ENCODE assay signal across 8 cellular contexts in genomic region chr20:17966432-17967312, GRCh38. TPM values are rescaled to one million over a fixed set of nuclear protein-coding genes. Genes with fewer than 3 reads are reported as not detected.
DNase-seq lines count a peak whose midpoint lies in the region; ATAC-seq and TF ChIP-seq lines count a peak whose summit lies in the region.

No MANE protein-coding gene starts in this region.

- TF ChIP-seq CTCF in BE2C (IDR thresholded peaks at IDR 0.05; ENCODE audit: low read depth, low read length), result peak; percentile 20; the same call in 1 of the 2 replicates
- TF ChIP-seq CTCF in SK-N-SH (IDR thresholded peaks at IDR 0.05), result peak; percentile 44; the same call in 1 of the 2 replicates
- peak; percentile 32 for TF ChIP-seq CTCF in epithelial cell of esophagus (IDR thresholded peaks at IDR 0.05; ENCODE audit: insufficient read depth, low read depth, low read length, missing control alignments)

- no peak overlapping the region for H2BK5ac ChIP-seq in neuronal stem cell (ENCODE audit: low read length)

- no peak for TF ChIP-seq RAD21 in SK-N-SH (IDR thresholded peaks at IDR 0.05; ENCODE audit: low read length)

- no peak overlapping the region for H4K8ac ChIP-seq in neuronal stem cell (ENCODE audit: low read depth, low read length)

- CTCF ChIA-PET in SK-N-SH (lab: Yijun Ruan, JAX), result interaction anchor here (0.7 to 3.5 kb wide), 8 partner anchors 8 to 32 kb away, joined by 3 to 16 read pairs (median 6); no protein-coding TSS in a partner anchor

- H3K27ac ChIP-seq in SK-N-SH (ENCODE audit: low read depth in 2 of 2, low read length in 1 of 2) (peak overlapping the region; percentile 96 to 100), neuronal stem cell (replicated peaks; ENCODE audit: low read length) (no peak overlapping the region)

- H3K79me2 ChIP-seq in SK-N-SH (ENCODE audit: insufficient read depth), result peaks cover 92% of the 10 kb centered on the region

- H3K9ac ChIP-seq in SK-N-SH, result peak overlapping the region; percentile 97
- no peak overlapping the region for H3K9ac ChIP-seq in neuronal stem cell (ENCODE audit: low read depth, low read length, poor library complexity)

- H3F3A ChIP-seq in SK-N-SH (replicated peaks; ENCODE audit: insufficient read depth), result peaks cover 23% of the 10 kb centered on the region

- no peaks in the 10 kb centered on the region for H3K9me3 ChIP-seq in BE2C
- H3K9me3 ChIP-seq in HAP-1, result no peaks in the 10 kb centered on the region
- no peaks in the 10 kb centered on the region for H3K9me3 ChIP-seq in SK-N-SH
- no peaks in the 10 kb centered on the region for H3K9me3 ChIP-seq in neuronal stem cell (replicated peaks in 1 of 2; ENCODE audit: control insufficient read depth in 2 of 2, insufficient read depth in 1 of 2, low read depth in 1 of 2, low read length in 2 of 2)

- H3K4me2 ChIP-seq in SK-N-SH, result peak overlapping the region; percentile 73
- H3K4me2 ChIP-seq in neuronal stem cell (ENCODE audit: insufficient read depth, low read length, poor library complexity, severe bottlenecking), result peak overlapping the region; percentile 43

- H2BK12ac ChIP-seq in neuronal stem cell (ENCODE audit: low read length), result no peak overlapping the region

- DNase-seq in BE2C, result no peak
- DNase-seq in HAP-1 (ENCODE audit: low spot score in 2 of 2), result peak in 1 of 2 experiments; percentile 50
- peak; percentile 55 for DNase-seq in SK-N-SH
- peak; percentile 46 for DNase-seq in epithelial cell of esophagus (ENCODE audit: low read depth)
- DNase-seq in neuronal stem cell (ENCODE audit: low spot score), result no peak
- no peak for DNase-seq in stimulated activated CD4-positive, alpha-beta T cell treated with anti-CD3 and anti-CD28 coated beads, Interleukin-4, amount 100 ng/mL, for 4 hours
- no peak for DNase-seq in foreskin melanocyte

- no peak overlapping the region for H3K14ac ChIP-seq in neuronal stem cell (ENCODE audit: low read length)

- no peak overlapping the region for H2BK15ac ChIP-seq in neuronal stem cell (ENCODE audit: low read length)

- H4K20me1 ChIP-seq in SK-N-SH (ENCODE audit: insufficient read depth), result peaks cover 52% of the 10 kb centered on the region

- no peak overlapping the region for H3K4ac ChIP-seq in neuronal stem cell (ENCODE audit: low read length)

- peak overlapping the region; percentile 84 for H3K4me3 ChIP-seq in BE2C (ENCODE audit: low read depth, low read length)
- H3K4me3 ChIP-seq in HAP-1, result peak overlapping the region; percentile 92
- peak overlapping the region; percentile 74 to 99 for H3K4me3 ChIP-seq in SK-N-SH (ENCODE audit: low read depth in 2 of 2, low read length in 1 of 2)
- H3K4me3 ChIP-seq in epithelial cell of esophagus (ENCODE audit: low read length), result peak overlapping the region; percentile 84
- H3K4me3 ChIP-seq in neuronal stem cell (ENCODE audit: low read length in 2 of 2), result peak overlapping the region; percentile 36 to 66

- H4K91ac ChIP-seq in neuronal stem cell (ENCODE audit: low read depth, low read length, poor library complexity), result no peak overlapping the region

- H2AK5ac ChIP-seq in neuronal stem cell (ENCODE audit: low read depth, low read length), result no peak overlapping the region

- H3K36me3 ChIP-seq in BE2C (peaks cover 56% of the 10 kb centered on the region), HAP-1 (replicated peaks) (peaks cover 55% of the 10 kb centered on the region), SK-N-SH (replicated peaks in 1 of 2; ENCODE audit: control insufficient read depth in 1 of 2, insufficient read depth in 2 of 2, low read length in 1 of 2) (peaks cover 9 to 19% of the 10 kb centered on the region in 2 experiments), neuronal stem cell (replicated peaks in 1 of 2; ENCODE audit: control insufficient read depth in 2 of 2, insufficient read depth in 2 of 2, low read length in 2 of 2) (peaks cover 0 to 67% of the 10 kb centered on the region in 2 donors)

- H2AFZ ChIP-seq in SK-N-SH (ENCODE audit: low read depth) (no peak overlapping the region), neuronal stem cell (ENCODE audit: low read length) (no peak overlapping the region)

- no peak for ATAC-seq in GM21390 (IDR thresholded peaks at IDR 0.05; ENCODE audit: unreplicated experiment)

- POLR2A ChIA-PET in SK-N-SH (lab: Yijun Ruan, JAX), result interaction anchor here (1.1 kb wide), 1 partner anchor 622 kb away, joined by 3 read pairs; the partner anchor contains the start of gene DTD1

- H3K27me3 ChIP-seq in BE2C (no peaks in the 10 kb centered on the region), HAP-1 (ENCODE audit: low read depth) (no peaks in the 10 kb centered on the region), SK-N-SH (ENCODE audit: insufficient read depth) (no peaks in the 10 kb centered on the region), neuronal stem cell (ENCODE audit: control insufficient read depth in 3 of 3, insufficient read depth in 3 of 3, low read depth in 1 of 3, low read length in 3 of 3) (no peaks in the 10 kb centered on the region)

- H3K9me2 ChIP-seq in SK-N-SH, result no peaks in the 10 kb centered on the region

- H3K79me1 ChIP-seq in neuronal stem cell (ENCODE audit: low read depth, low read length), result peaks cover 3% of the 10 kb centered on the region

- no peak for TF ChIP-seq EP300 in SK-N-SH (IDR thresholded peaks at IDR 0.05; ENCODE audit: borderline replicate concordance in 1 of 2, low read depth in 1 of 2, low read length in 1 of 2)

- in situ Hi-C loops in HAP-1 (cut with MboI; ENCODE audit: low sequenced_read_pairs), result no loop called here

- H3K18ac ChIP-seq in neuronal stem cell (ENCODE audit: low read length), result no peak overlapping the region

- H3K4me1 ChIP-seq in BE2C, result peaks cover 17% of the 10 kb centered on the region; the same call in 1 of the 2 replicates
- peaks cover 34% of the 10 kb centered on the region for H3K4me1 ChIP-seq in HAP-1
- peaks cover 23 to 26% of the 10 kb centered on the region in 2 experiments; a peak in 3 of 4 replicates for H3K4me1 ChIP-seq in SK-N-SH (ENCODE audit: control insufficient read depth in 1 of 2, insufficient read depth in 2 of 2, low read depth in 1 of 2, low read length in 1 of 2)
- H3K4me1 ChIP-seq in neuronal stem cell (ENCODE audit: control insufficient read depth in 2 of 2, insufficient read depth in 1 of 2, low read depth in 1 of 2, low read length in 2 of 2), result peaks cover 5 to 12% of the 10 kb centered on the region in 2 donors

- H2BK120ac ChIP-seq in neuronal stem cell (ENCODE audit: low read depth, low read length), result no peak overlapping the region

- WGBS in SK-N-SH (ENCODE audit: low lambda C conversion rate), result 11% methylated on average over 9 of the region's 9 CpGs
- WGBS in neuronal stem cell (ENCODE audit: extremely low coverage in 2 of 2, insufficient read length in 2 of 2, insufficient replicate concordance in 1 of 2), 2 donors, result no CpG with 5 or more reads among the region's 9 CpGs

- no peak overlapping the region for H3K23ac ChIP-seq in neuronal stem cell (ENCODE audit: low read depth, low read length, poor library complexity)

TF ChIP-seq in SK-N-SH, 30 proteins besides CTCF, POLR2A, EP300 and RAD21:
- TF ChIP-seq FOXM1 (IDR thresholded peaks at IDR 0.05; ENCODE audit: low read depth) (no peak), ZBTB33 (IDR thresholded peaks at IDR 0.05; ENCODE audit: borderline replicate concordance, low read depth) (no peak), TCF12 (IDR thresholded peaks at IDR 0.05) (no peak), FOSL2 (IDR thresholded peaks at IDR 0.05; ENCODE audit: borderline replicate concordance, low read depth) (no peak), GABPA (IDR thresholded peaks at IDR 0.05; ENCODE audit: low read depth) (no peak), EZH2phosphoT487 (IDR thresholded peaks at IDR 0.05; ENCODE audit: borderline replicate concordance, low read depth) (no peak), MEF2A (IDR thresholded peaks at IDR 0.05; ENCODE audit: borderline replicate concordance, low read depth) (no peak), ELF1 (IDR thresholded peaks at IDR 0.05) (no peak), TEAD4 (IDR thresholded peaks at IDR 0.05; ENCODE audit: borderline replicate concordance, insufficient read depth) (no peak)

RNA-seq across cellular contexts. Expression of gene SNX5, which starts 1.9 kb away (rescaled TPM):
- polyA plus RNA-seq in BE2C (2012; ENCODE audit: insufficient read depth, insufficient read length, low read depth), result 68.1 TPM
- 69.2 and 76.2 TPM in 2 replicates for polyA plus RNA-seq in SK-N-SH (2012; rRNA removed)
- 54.8 and 71.2 TPM in 2 replicates for polyA plus RNA-seq in SK-N-SH (2012; cell fraction: cytosol; rRNA removed)
- 141 and 175 TPM in 2 replicates for polyA plus RNA-seq in SK-N-SH (2012; cell fraction: nucleus; rRNA removed)
- 99.1 TPM for polyA plus RNA-seq in neuronal stem cell (2013, experiment 1 of 2)
- polyA plus RNA-seq in neuronal stem cell (2013, experiment 2 of 2), result 97.4 TPM

RNA-seq across cellular contexts. Expression of gene MGME1, which starts 2.1 kb away (rescaled TPM):
- 22.4 TPM for polyA plus RNA-seq in BE2C (2012; ENCODE audit: insufficient read depth, insufficient read length, low read depth)
- 7.9 and 10.2 TPM in 2 replicates for polyA plus RNA-seq in SK-N-SH (2012; rRNA removed)
- polyA plus RNA-seq in SK-N-SH (2012; cell fraction: cytosol; rRNA removed), result 9.4 and 9.5 TPM in 2 replicates
- polyA plus RNA-seq in SK-N-SH (2012; cell fraction: nucleus; rRNA removed), result 10.4 and 14.2 TPM in 2 replicates
- 33.8 TPM for polyA plus RNA-seq in neuronal stem cell (2013, experiment 1 of 2)
- 33.1 TPM for polyA plus RNA-seq in neuronal stem cell (2013, experiment 2 of 2)

Comparison
In these comparisons a context has a peak if more than half of its experiments do, and no peak if none do; other contexts are left out.
1. DNase-seq: peak in SK-N-SH (single experiment) and epithelial cell of esophagus (single experiment); none in BE2C (single experiment), neuronal stem cell (single experiment), stimulated activated CD4-positive, alpha-beta T cell treated with anti-CD3 and anti-CD28 coated beads, Interleukin-4, amount 100 ng/mL, for 4 hours (0 of 2) and foreskin melanocyte (single experiment).
2. Peak in every context shown above with its lines, with median percentiles within 50 percentile points of each other: H3K4me3 ChIP-seq and CTCF ChIP-seq.